In the genomic region with DNA sequence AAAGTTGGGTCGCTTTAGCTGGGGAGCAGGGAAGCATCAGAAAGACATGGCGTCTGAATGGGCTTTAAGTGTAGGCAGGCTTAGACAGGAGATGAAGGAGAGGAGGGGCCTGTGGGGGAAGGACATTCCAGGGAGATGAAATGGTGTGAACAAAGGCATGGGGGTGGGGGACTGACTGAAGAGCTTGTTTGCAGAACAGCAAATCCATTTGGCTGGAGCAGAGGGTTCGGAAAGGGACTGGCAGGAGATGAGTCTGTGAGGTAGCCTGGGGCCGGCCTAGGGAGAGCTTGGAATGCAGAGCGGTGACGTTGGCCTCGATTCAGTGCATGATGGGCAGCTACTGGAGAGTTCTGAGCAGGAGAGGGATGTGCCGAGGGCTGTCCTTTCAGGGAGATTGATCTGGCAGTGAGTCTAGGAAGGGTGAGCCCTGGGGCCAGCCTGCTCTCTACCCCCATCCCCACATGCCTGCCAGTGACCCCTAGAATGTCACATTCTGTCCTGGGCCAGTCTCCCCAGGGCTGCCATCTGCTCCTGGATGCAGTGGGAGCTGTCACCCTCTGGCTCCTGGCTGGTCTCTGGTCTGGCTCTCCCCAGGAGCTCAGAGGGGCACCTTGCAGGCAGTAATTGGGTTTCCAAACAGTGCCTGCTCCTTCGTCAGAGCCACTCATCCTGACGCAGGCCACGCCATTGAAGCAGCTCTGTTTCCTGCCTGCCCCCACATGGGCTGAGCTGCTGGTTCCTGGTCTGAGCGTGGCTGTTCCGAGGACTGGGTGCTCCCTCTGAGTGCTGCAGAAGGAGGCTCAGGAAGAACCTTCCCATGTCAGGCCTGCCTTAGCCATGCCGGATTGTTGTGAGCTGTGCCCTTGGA, we compare ENCODE assay signal across 9 cellular contexts. TPM values are rescaled to one million over a fixed set of nuclear protein-coding genes. Genes with fewer than 3 reads are reported as not detected.
A peak's percentile ranks its signal among the peaks of the same experiment; 100 is the strongest.
DNase-seq lines count a peak whose midpoint lies in the region; ATAC-seq and TF ChIP-seq lines count a peak whose summit lies in the region.
"Had no signal": no experiment of that assay in that cellular context is flagged by ENCODE, and none has a peak within 500 bp of the region (broad histone marks: within the 10 kb centered on the region; RNA-seq: fewer than 3 reads in every experiment).

No MANE protein-coding gene starts in this region.

- no peaks in the 10 kb centered on the region for H3K27me3 Mint-ChIP-seq in activated naive CD8-positive, alpha-beta T cell treated with anti-CD3 and anti-CD28 coated beads for 36 hours

- ATAC-seq in left colon, result peak; percentile 3
- ATAC-seq in HG03520 (IDR thresholded peaks at IDR 0.05; ENCODE audit: unreplicated experiment), result no peak

- TF ChIP-seq POLR2A in suprapubic skin (IDR thresholded peaks at IDR 0.05), result no peak

- no peak overlapping the region for H3K4me3 Mint-ChIP-seq in activated naive CD8-positive, alpha-beta T cell treated with anti-CD3 and anti-CD28 coated beads for 36 hours

- peaks cover 1% of the 10 kb centered on the region for H3K36me3 Mint-ChIP-seq in activated naive CD8-positive, alpha-beta T cell treated with anti-CD3 and anti-CD28 coated beads for 36 hours

- peaks cover 32% of the 10 kb centered on the region for H3K4me1 ChIP-seq in suprapubic skin

- H3K4me1 Mint-ChIP-seq in activated naive CD8-positive, alpha-beta T cell treated with anti-CD3 and anti-CD28 coated beads for 36 hours, result no peaks in the 10 kb centered on the region

- DNase-seq in NCI-H345 (lab: John Stamatoyannopoulos, UW), result peak; percentile 19
- DNase-seq in NCI-H345 treated with DMSO at 0.1 percent for 48 hours (lab: John Stamatoyannopoulos, UW; ENCODE audit: unreplicated experiment), result no peak
- peak; percentile 87 for DNase-seq in cerebellum (ENCODE audit: low spot score)
- DNase-seq in left colon, result peak; percentile 44 to 76
- DNase-seq in suprapubic skin (ENCODE audit: low spot score in 2 of 2), result peak in 1 of 2 donors; percentile 74
- DNase-seq in activated naive CD8-positive, alpha-beta T cell treated with anti-CD3 and anti-CD28 coated beads for 36 hours, result no peak
- DNase-seq in activated CD4-positive, alpha-beta T cell treated with anti-CD3 and anti-CD28 coated beads for 1 hour, result no peak

- peaks cover 78% of the 10 kb centered on the region for H3K36me3 ChIP-seq in suprapubic skin

- TF ChIP-seq EP300 in suprapubic skin (IDR thresholded peaks at IDR 0.05), result no peak

- intact Hi-C loops in left colon (cut with DNase I, micrococcal nuclease), result loop anchor here (5.0 kb wide), 2 partner anchors 88 to 93 kb away; a partner anchor contains a TSS

- TF ChIP-seq CTCF in suprapubic skin (IDR thresholded peaks at IDR 0.05), result no peak

- 55% methylated on average over 10 of the region's 14 CpGs for WGBS in suprapubic skin

- H3K27ac Mint-ChIP-seq in activated naive CD8-positive, alpha-beta T cell treated with anti-CD3 and anti-CD28 coated beads for 36 hours, result no peak overlapping the region

- no peaks in the 10 kb centered on the region for H3K9me3 ChIP-seq in suprapubic skin

- peak overlapping the region; percentile 76 for H3K27ac ChIP-seq in suprapubic skin
- H3K27ac ChIP-seq: VCaP had no signal

- H3K4me3 ChIP-seq in suprapubic skin, result no peak overlapping the region

- no peaks in the 10 kb centered on the region for H3K27me3 ChIP-seq in suprapubic skin

- no peaks in the 10 kb centered on the region for H3K9me3 Mint-ChIP-seq in activated naive CD8-positive, alpha-beta T cell treated with anti-CD3 and anti-CD28 coated beads for 36 hours

RNA-seq across cellular contexts. Expression of a gene that starts 22.3 kb away (rescaled TPM):
- 13.5 TPM for total RNA-seq in cerebellum
- total RNA-seq in left colon, result 10 to 100 TPM; 29.2 to 30.2 TPM
- 10 to 100 TPM; 19.7 to 31.8 (median 21.2) TPM for total RNA-seq in suprapubic skin
- total RNA-seq in activated naive CD8-positive, alpha-beta T cell treated with anti-CD3 and anti-CD28 coated beads for 36 hours, result 10 to 100 TPM; 38.3 to 41.0 TPM

RNA-seq across cellular contexts. Expression of a gene that starts 42.2 kb away (rescaled TPM):
- total RNA-seq in cerebellum (0.36 TPM), left colon (10 to 100 TPM; 12.9 to 15.2 TPM), suprapubic skin (100 to 1,000 TPM; 142 to 176 (median 168) TPM)
- total RNA-seq in activated naive CD8-positive, alpha-beta T cell treated with anti-CD3 and anti-CD28 coated beads for 36 hours, result 10 to 100 TPM; 39.6 to 45.5 TPM

Comparison
In these comparisons a context has a peak if more than half of its experiments do, and no peak if none do; other contexts are left out.
1. DNase-seq: peak in NCI-H345 (single experiment), cerebellum (single experiment) and left colon (2 of 2); none in NCI-H345 treated with DMSO at 0.1 percent for 48 hours (single experiment), activated naive CD8-positive, alpha-beta T cell treated with anti-CD3 and anti-CD28 coated beads for 36 hours (single experiment) and activated CD4-positive, alpha-beta T cell treated with anti-CD3 and anti-CD28 coated beads for 1 hour (single experiment).
2. RNA of a gene that starts 42.2 kb away (total RNA-seq): 142 to 176 TPM in suprapubic skin, 39.6 to 45.5 TPM in activated naive CD8-positive, alpha-beta T cell treated with anti-CD3 and anti-CD28 coated beads for 36 hours and 12.9 to 15.2 TPM in left colon; 0.36 TPM in cerebellum (single experiment); every median in the first group is over 10 times any median in the second.